1 cellular context compared by ENCODE assay signal in genomic region chr7:39507866-39508551, GRCh38.
TF ChIP-seq lines count a peak whose summit lies in the region.

No MANE protein-coding gene starts in this region.

TF ChIP-seq in HepG2, 621 proteins besides CTCF, POLR2A, EP300 and RAD21 (continued from another document):
- TF ChIP-seq ETS1 (CRISPR knock-in tag; IDR thresholded peaks at IDR 0.05), result no peak
- TF ChIP-seq ZNF704 (CRISPR knock-in tag; IDR thresholded peaks at IDR 0.05; ENCODE audit: borderline replicate concordance), result no peak
- TF ChIP-seq ZNF143 (CRISPR knock-in tag; IDR thresholded peaks at IDR 0.05), result no peak
- no peak for TF ChIP-seq ZFP36L1 (CRISPR knock-in tag; IDR thresholded peaks at IDR 0.05)
- TF ChIP-seq BCL3 (CRISPR knock-in tag; IDR thresholded peaks at IDR 0.05), result no peak
- no peak for TF ChIP-seq TFDP2 (CRISPR knock-in tag; IDR thresholded peaks at IDR 0.05)
- no peak for TF ChIP-seq GZF1 (CRISPR knock-in tag; IDR thresholded peaks at IDR 0.05)
- no peak for TF ChIP-seq ZNF367 (CRISPR knock-in tag; IDR thresholded peaks at IDR 0.05; ENCODE audit: borderline replicate concordance)
- TF ChIP-seq E2F5 (CRISPR knock-in tag; conservative IDR thresholded peaks at IDR 0.05), result no peak
- TF ChIP-seq, protein P1, sequence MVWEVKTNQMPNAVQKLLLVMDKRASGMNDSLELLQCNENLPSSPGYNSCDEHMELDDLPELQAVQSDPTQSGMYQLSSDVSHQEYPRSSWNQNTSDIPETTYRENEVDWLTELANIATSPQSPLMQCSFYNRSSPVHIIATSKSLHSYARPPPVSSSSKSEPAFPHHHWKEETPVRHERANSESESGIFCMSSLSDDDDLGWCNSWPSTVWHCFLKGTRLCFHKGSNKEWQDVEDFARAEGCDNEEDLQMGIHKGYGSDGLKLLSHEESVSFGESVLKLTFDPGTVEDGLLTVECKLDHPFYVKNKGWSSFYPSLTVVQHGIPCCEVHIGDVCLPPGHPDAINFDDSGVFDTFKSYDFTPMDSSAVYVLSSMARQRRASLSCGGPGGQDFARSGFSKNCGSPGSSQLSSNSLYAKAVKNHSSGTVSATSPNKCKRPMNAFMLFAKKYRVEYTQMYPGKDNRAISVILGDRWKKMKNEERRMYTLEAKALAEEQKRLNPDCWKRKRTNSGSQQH (CRISPR knock-in tag; IDR thresholded peaks at IDR 0.05; ENCODE audit: low read depth), result no peak
TF ChIP-seq in HepG2: peak in this region for 0.
